Comparison of ENCODE assay signal across 33 cellular contexts in the genomic region with DNA sequence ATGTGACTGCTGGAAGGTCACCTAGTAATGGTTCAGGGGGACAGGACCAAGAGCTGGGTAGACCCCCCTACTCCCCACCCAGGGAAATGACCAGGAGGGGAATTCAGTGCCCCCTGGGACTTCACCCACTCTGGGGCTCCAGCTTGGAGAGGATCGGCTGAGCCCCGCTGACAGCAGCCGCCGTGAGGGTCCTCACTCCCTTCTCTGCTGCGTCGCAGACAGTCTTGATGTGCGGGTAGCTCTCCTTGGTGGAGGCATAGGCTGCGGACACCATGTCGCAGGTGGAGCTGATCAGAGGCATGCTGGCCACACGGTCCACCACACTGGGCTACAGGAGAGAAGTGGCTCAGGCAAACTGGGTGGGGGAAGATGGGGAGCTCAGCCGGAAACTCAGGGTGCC. TPM values are rescaled to one million over a fixed set of nuclear protein-coding genes. Genes with fewer than 3 reads are reported as not detected.
"Had no signal": no experiment of that assay in that cellular context is flagged by ENCODE, and none has a peak within 500 bp of the region (broad histone marks: within the 10 kb centered on the region; RNA-seq: fewer than 3 reads in every experiment).

No MANE protein-coding gene starts in this region.

- H3K4me1 ChIP-seq: psoas muscle, sigmoid colon, vagina had no signal

- H3K27ac ChIP-seq: esophagus squamous epithelium, heart right ventricle, left lung, ovary, psoas muscle, sigmoid colon, stomach, thyroid gland, vagina had no signal

- H3K9me3 ChIP-seq: esophagus squamous epithelium, heart right ventricle, left lung, ovary, psoas muscle, sigmoid colon, stomach, thyroid gland, vagina had no signal

- ATAC-seq: heart right ventricle; left cardiac atrium; left lung; naive thymus-derived CD8-positive, alpha-beta T cell; psoas muscle; right cardiac atrium; stimulated activated effector memory CD8-positive, alpha-beta T cell treated with anti-CD3 and anti-CD28 coated beads, Interleukin-12 subunit alpha, Interleukin-12 subunit beta, amount 100 ng/mL, for 72 hours had no signal

- H3K27me3 Mint-ChIP-seq: dendritic cell treated with granulocyte-macrophage colony-stimulating factor and Interleukin-4, amounts not matched to agents 40 ng/mL and 50 ng/mL, for 4 days; naive thymus-derived CD8-positive, alpha-beta T cell had no signal

- H3K4me1 Mint-ChIP-seq: stimulated activated effector memory CD8-positive, alpha-beta T cell treated with anti-CD3 and anti-CD28 coated beads, Interleukin-12 subunit alpha, Interleukin-12 subunit beta, amount 100 ng/mL, for 72 hours had no signal

- H3K4me3 ChIP-seq: esophagus squamous epithelium, heart right ventricle, left lung, ovary, psoas muscle, sigmoid colon, stomach, thyroid gland, vagina had no signal

- H3K27ac Mint-ChIP-seq: dendritic cell treated with granulocyte-macrophage colony-stimulating factor and Interleukin-4, amounts not matched to agents 40 ng/mL and 50 ng/mL, for 4 days; endodermal cell; naive thymus-derived CD8-positive, alpha-beta T cell; nephron progenitor cell; stimulated activated effector memory CD8-positive, alpha-beta T cell treated with anti-CD3 and anti-CD28 coated beads, Interleukin-12 subunit alpha, Interleukin-12 subunit beta, amount 100 ng/mL, for 72 hours had no signal

- DNase-seq: effector CD8-positive, alpha-beta T cell; endodermal cell; esophagus squamous epithelium; foreskin melanocyte; glutamatergic neuron; heart right ventricle; hippocampal formation; left cardiac atrium; left lung; mammary epithelial cell; naive thymus-derived CD8-positive, alpha-beta T cell; nephron progenitor cell; occipital lobe; ovary; posterior cingulate gyrus; psoas muscle; right cardiac atrium; sigmoid colon; stimulated activated CD4-positive, alpha-beta T cell treated with anti-CD3 and anti-CD28 coated beads, Interleukin-2, amount 100 ng/mL, for 24 hours; stimulated activated CD4-positive, alpha-beta T cell treated with anti-CD3 and anti-CD28 coated beads, Interleukin-4, amount 100 ng/mL, for 24 hours; stimulated activated naive CD4-positive, alpha-beta T cell treated with Interleukin-2 at 50 U/mL for 16 hours; stomach; thyroid gland; trophoblast cell had no signal

- H3K27me3 ChIP-seq: esophagus squamous epithelium, heart right ventricle, left lung, ovary, sigmoid colon, stomach, thyroid gland, vagina had no signal

- H3K9me3 Mint-ChIP-seq: dendritic cell treated with granulocyte-macrophage colony-stimulating factor and Interleukin-4, amounts not matched to agents 40 ng/mL and 50 ng/mL, for 4 days; endodermal cell; naive thymus-derived CD8-positive, alpha-beta T cell; nephron progenitor cell; stimulated activated effector memory CD8-positive, alpha-beta T cell treated with anti-CD3 and anti-CD28 coated beads, Interleukin-12 subunit alpha, Interleukin-12 subunit beta, amount 100 ng/mL, for 72 hours had no signal

- H3K4me3 Mint-ChIP-seq: dendritic cell treated with granulocyte-macrophage colony-stimulating factor and Interleukin-4, amounts not matched to agents 40 ng/mL and 50 ng/mL, for 4 days; endodermal cell; naive thymus-derived CD8-positive, alpha-beta T cell; nephron progenitor cell; stimulated activated effector memory CD8-positive, alpha-beta T cell treated with anti-CD3 and anti-CD28 coated beads, Interleukin-12 subunit alpha, Interleukin-12 subunit beta, amount 100 ng/mL, for 72 hours had no signal

- H3K36me3 ChIP-seq: ovary had no signal

RNA-seq across cellular contexts. Expression of gene ARRDC5, which starts 43.0 kb away (rescaled TPM):
- total RNA-seq: endodermal cell, endothelial cell of umbilical vein, epithelial cell of proximal tubule, kidney epithelial cell, mammary epithelial cell, myocyte, occipital lobe, psoas muscle, renal cortical epithelial cell, temporal lobe, thyroid gland had no signal
- polyA plus RNA-seq: mammary epithelial cell, psoas muscle had no signal
